10 cellular contexts compared by ENCODE assay signal in the genomic region with DNA sequence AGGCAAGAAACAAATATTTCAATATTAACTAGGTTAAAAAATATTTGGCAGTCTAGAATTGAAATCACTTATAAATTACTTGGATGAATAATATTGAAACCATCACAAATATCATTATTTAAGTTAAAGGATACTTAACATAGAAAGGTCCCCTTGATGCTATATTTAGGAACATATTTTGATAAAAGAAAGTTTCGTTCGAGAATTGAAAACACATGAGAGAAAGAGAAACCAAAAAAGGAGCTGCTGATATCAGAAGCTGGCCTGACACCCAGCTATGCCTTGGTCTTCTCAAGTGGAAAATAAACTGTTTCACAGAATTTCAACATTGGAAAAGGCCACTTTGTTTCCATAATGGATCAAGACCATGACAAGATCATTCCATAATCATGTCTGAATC.
A peak's percentile ranks its signal among the peaks of the same experiment; 100 is the strongest.
DNase-seq lines count a peak whose midpoint lies in the region; ATAC-seq and TF ChIP-seq lines count a peak whose summit lies in the region.
"Had no signal": no experiment of that assay in that cellular context is flagged by ENCODE, and none has a peak within 500 bp of the region (broad histone marks: within the 10 kb centered on the region; RNA-seq: fewer than 3 reads in every experiment).

No MANE protein-coding gene starts in this region.

- H3K27ac Mint-ChIP-seq in glutamatergic neuron (ENCODE audit: unreplicated experiment): no peak overlapping the region

- CTCF ChIA-PET in GM10248 (lab: Yijun Ruan, JAX): interaction anchor here (1.0 to 1.4 kb wide), 3 partner anchors 40 to 51 kb away, joined by 3 to 5 read pairs (median 4); no protein-coding TSS in a partner anchor

- no peak for TF ChIP-seq CTCF in GM10248 (IDR thresholded peaks at IDR 0.05; ENCODE audit: control extremely low read depth, extremely low read depth, low read depth, missing control alignments)
- TF ChIP-seq CTCF in glutamatergic neuron (IDR thresholded peaks at IDR 0.05; ENCODE audit: partially characterized antibody, unreplicated experiment): no peak

- no peaks in the 10 kb centered on the region for H3K36me3 Mint-ChIP-seq in glutamatergic neuron (ENCODE audit: unreplicated experiment)

- H3K9me3 Mint-ChIP-seq in glutamatergic neuron (ENCODE audit: unreplicated experiment): no peaks in the 10 kb centered on the region

- H3K4me3 Mint-ChIP-seq in glutamatergic neuron (ENCODE audit: unreplicated experiment): no peak overlapping the region

- POLR2A ChIA-PET in GM10248 (lab: Yijun Ruan, JAX): no interaction called here

- H3K4me1 Mint-ChIP-seq in glutamatergic neuron (ENCODE audit: low read depth, unreplicated experiment): no peaks in the 10 kb centered on the region

- DNase-seq in GM10248 (ENCODE audit: extremely low spot score) (peak; percentile 1), RPMI8226 (peak; percentile 9), GM03348 (ENCODE audit: low spot score) (no peak), NCI-H82 treated with DMSO at 0.1 percent for 48 hours (lab: John Stamatoyannopoulos, UW; ENCODE audit: unreplicated experiment) (no peak), glutamatergic neuron (no peak), Ammon's horn (ENCODE audit: low spot score) (no peak)
- DNase-seq: IMR-90, islet precursor cell had no signal

- ATAC-seq in GM19463 (IDR thresholded peaks at IDR 0.05; ENCODE audit: unreplicated experiment) (peak; percentile 46), HG03064 (IDR thresholded peaks at IDR 0.05; ENCODE audit: low read depth, unreplicated experiment) (peak; percentile 84)

- H3K27me3 Mint-ChIP-seq in glutamatergic neuron (ENCODE audit: unreplicated experiment): no peaks in the 10 kb centered on the region

Comparison
In these comparisons a context has a peak if more than half of its experiments do, and no peak if none do; other contexts are left out.
1. DNase-seq: peak in GM10248 (single experiment) and RPMI8226 (single experiment); none in GM03348 (single experiment), NCI-H82 treated with DMSO at 0.1 percent for 48 hours (single experiment), glutamatergic neuron (single experiment) and Ammon's horn (single experiment).